Comparison of ENCODE assay signal across 27 cellular contexts in the genomic region with DNA sequence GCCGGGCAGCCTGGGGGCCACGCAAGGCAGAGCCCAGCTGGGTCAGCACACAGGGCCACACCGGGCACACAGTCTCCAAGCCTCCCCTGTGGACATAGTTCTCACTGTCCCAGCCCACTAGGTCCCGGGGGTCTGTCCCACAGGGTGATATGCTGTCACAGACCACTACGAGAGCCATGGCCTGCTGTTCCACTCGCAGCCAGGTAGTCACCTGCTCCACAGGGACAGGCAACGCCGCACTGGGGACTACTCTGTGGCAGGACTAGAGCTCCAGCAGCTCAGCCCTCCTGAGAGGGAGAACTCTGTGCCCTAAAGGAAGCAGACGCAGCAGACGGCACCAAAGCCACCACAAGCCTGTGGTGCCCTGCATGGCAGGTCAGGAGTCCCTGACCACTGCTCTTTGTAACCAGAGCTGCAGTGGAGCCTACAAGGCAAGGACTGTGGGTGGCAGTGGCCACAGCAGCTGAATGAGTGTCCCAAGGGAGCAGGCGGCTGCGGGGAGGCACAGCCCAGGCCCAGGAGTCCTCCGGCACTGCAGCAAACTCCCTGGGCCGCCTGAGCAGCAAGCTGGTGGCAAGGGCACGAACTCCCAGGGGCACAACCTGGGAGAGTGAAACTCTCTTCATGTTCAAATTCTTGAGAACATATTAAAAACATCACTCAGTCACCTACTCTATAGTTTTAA.
"Had no signal": no experiment of that assay in that cellular context is flagged by ENCODE, and none has a peak within 500 bp of the region (broad histone marks: within the 10 kb centered on the region; RNA-seq: fewer than 3 reads in every experiment).

No MANE protein-coding gene starts in this region.

- H3K36me3 ChIP-seq: gastrocnemius medialis, right lobe of liver, suprapubic skin had no signal

- H3K27ac ChIP-seq: epithelial cell of prostate, gastrocnemius medialis, parathyroid adenoma, suprapubic skin had no signal

- H3K27ac Mint-ChIP-seq: dendritic cell treated with granulocyte-macrophage colony-stimulating factor and Interleukin-4, amounts not matched to agents 40 ng/mL and 50 ng/mL, for 4 days; endodermal cell; memory B cell; natural killer cell treated with Interleukin-12 subunit alpha and Interleukin-12 subunit beta and Interleukin-15 and Interleukin-18, amount 100 ng/mL, for 72 hours; progenitor cell of endocrine pancreas; stimulated activated memory B cell treated with anti-CD40 and anti-IgM and Interleukin-4, amounts not matched to agents 10 μg/mL and 1 μg/mL and 100 μg/mL, for 72 hours; stimulated activated naive CD8-positive, alpha-beta T cell treated with anti-CD3 and anti-CD28 coated beads, Interleukin-15, Interleukin-2, amounts not matched to agents 100 ng/mL and 50 ng/mL, for 24 hours had no signal

- H3K9me3 Mint-ChIP-seq: dendritic cell treated with granulocyte-macrophage colony-stimulating factor and Interleukin-4, amounts not matched to agents 40 ng/mL and 50 ng/mL, for 4 days; endodermal cell; naive B cell; natural killer cell treated with Interleukin-12 subunit alpha and Interleukin-12 subunit beta and Interleukin-15 and Interleukin-18, amount 100 ng/mL, for 72 hours; neural crest cell; stimulated activated memory B cell treated with anti-CD40 and anti-IgM and Interleukin-4, amounts not matched to agents 10 μg/mL and 1 μg/mL and 100 μg/mL, for 72 hours; stimulated activated naive CD8-positive, alpha-beta T cell treated with anti-CD3 and anti-CD28 coated beads, Interleukin-15, Interleukin-2, amounts not matched to agents 100 ng/mL and 50 ng/mL, for 24 hours had no signal

- FAIRE-seq: colon had no signal

- H3K4me3 Mint-ChIP-seq: dendritic cell treated with granulocyte-macrophage colony-stimulating factor and Interleukin-4, amounts not matched to agents 40 ng/mL and 50 ng/mL, for 4 days; endodermal cell; memory B cell; naive B cell; natural killer cell treated with Interleukin-12 subunit alpha and Interleukin-12 subunit beta and Interleukin-15 and Interleukin-18, amount 100 ng/mL, for 72 hours; neural crest cell; stimulated activated memory B cell treated with anti-CD40 and anti-IgM and Interleukin-4, amounts not matched to agents 10 μg/mL and 1 μg/mL and 100 μg/mL, for 72 hours; stimulated activated naive CD8-positive, alpha-beta T cell treated with anti-CD3 and anti-CD28 coated beads, Interleukin-15, Interleukin-2, amounts not matched to agents 100 ng/mL and 50 ng/mL, for 24 hours had no signal

- H3K9ac ChIP-seq: parathyroid adenoma had no signal

- ATAC-seq: esophagus mucosa; gastrocnemius medialis; left colon; left ventricle myocardium superior; stimulated activated memory B cell treated with anti-CD40 and anti-IgM and Interleukin-4, amounts not matched to agents 10 μg/mL and 1 μg/mL and 100 μg/mL, for 72 hours had no signal

- DNase-seq: effector CD8-positive, alpha-beta T cell; endodermal cell; foreskin fibroblast; gastrocnemius medialis; head of caudate nucleus; kidney glomerular epithelial cell; left colon; left ventricle myocardium superior; naive B cell; right lobe of liver; stimulated activated CD4-positive, alpha-beta T cell treated with anti-CD3 and anti-CD28 coated beads, Interleukin-2, amount 100 ng/mL, for 24 hours; stimulated activated CD4-positive, alpha-beta T cell treated with anti-CD3 and anti-CD28 coated beads, Interleukin-4, amount 100 ng/mL, for 4 hours; trophoblast cell had no signal

- H2AFZ ChIP-seq: parathyroid adenoma had no signal

- H3K4me1 ChIP-seq: parathyroid adenoma had no signal

- H3K27me3 ChIP-seq: gastrocnemius medialis, right lobe of liver, suprapubic skin had no signal

- H3K4me3 ChIP-seq: gastrocnemius medialis, lung, right lobe of liver, smooth muscle cell, suprapubic skin had no signal

- H3K27me3 Mint-ChIP-seq: memory B cell; naive B cell; natural killer cell treated with Interleukin-12 subunit alpha and Interleukin-12 subunit beta and Interleukin-15 and Interleukin-18, amount 100 ng/mL, for 72 hours; progenitor cell of endocrine pancreas; stimulated activated memory B cell treated with anti-CD40 and anti-IgM and Interleukin-4, amounts not matched to agents 10 μg/mL and 1 μg/mL and 100 μg/mL, for 72 hours; stimulated activated naive CD8-positive, alpha-beta T cell treated with anti-CD3 and anti-CD28 coated beads, Interleukin-15, Interleukin-2, amounts not matched to agents 100 ng/mL and 50 ng/mL, for 24 hours had no signal

- H3K9me3 ChIP-seq: gastrocnemius medialis, right lobe of liver, suprapubic skin had no signal

- H3K4me2 ChIP-seq: smooth muscle cell had no signal
